In genomic region chr1:51519048-51519856, GRCh38 we compare ENCODE assay signal across 8 cellular contexts. TPM values are rescaled to one million over a fixed set of nuclear protein-coding genes. Genes with fewer than 3 reads are reported as not detected.
DNase-seq lines count a peak whose midpoint lies in the region; ATAC-seq and TF ChIP-seq lines count a peak whose summit lies in the region.

TSS of gene EPS15 (minus strand) at chr1:51519266. CDS start at chr1:51519231, 35 bp downstream.

- no peaks in the 10 kb centered on the region for H3K27me3 ChIP-seq in BLaER1 treated with 17β-estradiol and CSF1 and Interleukin-3, amounts not matched to agents 10 nM and 100 nM
- no peaks in the 10 kb centered on the region for H3K27me3 ChIP-seq in lung (ENCODE audit: control insufficient read depth, insufficient read depth)

- POLR2A ChIA-PET in activated CD8-positive, alpha-beta memory T cell treated with anti-CD3 and anti-CD28 coated beads for 36 hours (lab: Charles Lee): interaction anchor here (0.6 to 2.1 kb wide), 6 partner anchors 10 to 50 kb away, joined by 3 to 10 read pairs (median 4); no protein-coding TSS in a partner anchor

- no peaks in the 10 kb centered on the region for H3K36me3 ChIP-seq in BLaER1 treated with 17β-estradiol and CSF1 and Interleukin-3, amounts not matched to agents 10 nM and 100 nM
- no peaks in the 10 kb centered on the region for H3K36me3 ChIP-seq in lung (ENCODE audit: control insufficient read depth in 2 of 2, insufficient read depth in 2 of 2, low read length in 2 of 2)

- peaks cover 10 to 43% (median 32%) of the 10 kb centered on the region in 11 experiments for H4K20me1 ChIP-seq in BLaER1 treated with 17β-estradiol and CSF1 and Interleukin-3, amounts not matched to agents 10 nM and 100 nM

- H3K9me3 ChIP-seq in BLaER1 treated with 17β-estradiol and CSF1 and Interleukin-3, amounts not matched to agents 10 nM and 100 nM (replicated peaks in 1 of 11): no peaks in the 10 kb centered on the region
- H3K9me3 ChIP-seq in lung (ENCODE audit: control insufficient read depth in 2 of 2, insufficient read depth in 1 of 2, low read length in 1 of 2): no peaks in the 10 kb centered on the region

- CTCF ChIA-PET in activated CD8-positive, alpha-beta memory T cell treated with anti-CD3 and anti-CD28 coated beads for 36 hours (lab: Charles Lee): interaction anchor here (0.6 to 2.2 kb wide), 3 partner anchors 15 to 36 kb away, joined by 3 to 8 read pairs (median 3); no protein-coding TSS in a partner anchor

- H3K4me3 ChIP-seq in BLaER1 treated with 17β-estradiol and CSF1 and Interleukin-3, amounts not matched to agents 10 nM and 100 nM: peak within 1 kb of the TSS; percentile 92 to 100 (median 98)
- H3K4me3 ChIP-seq in lung: peak within 1 kb of the TSS; percentile 95

- peaks cover 30 to 45% (median 38%) of the 10 kb centered on the region in 10 experiments for H3K4me1 ChIP-seq in BLaER1 treated with 17β-estradiol and CSF1 and Interleukin-3, amounts not matched to agents 10 nM and 100 nM
- peaks cover 1 to 6% of the 10 kb centered on the region in 2 donors for H3K4me1 ChIP-seq in lung (ENCODE audit: control insufficient read depth in 2 of 2, insufficient read depth in 2 of 2, low read length in 2 of 2)

- WGBS in lung, 2 donors: 1 to 2% methylated on average over 35 to 55 of the region's 56 CpGs

- no peak for TF ChIP-seq CTCF in lung (IDR thresholded peaks at IDR 0.05; ENCODE audit: control extremely low read depth, extremely low read depth)

- DNase-seq in GM19240 (ENCODE audit: insufficient read length, low spot score) (peak; percentile 74), NK-92 (lab: John Stamatoyannopoulos, UW; ENCODE audit: unreplicated experiment) (peak; percentile 52), lung (ENCODE audit: low spot score) (peak; percentile 91)
- peak; percentile 68 for DNase-seq in effector CD8-positive, alpha-beta T cell (lab: John Stamatoyannopoulos, UW)
- peak; percentile 63 to 92 (median 86) for DNase-seq in stimulated activated CD4-positive, alpha-beta T cell treated with anti-CD3 and anti-CD28 coated beads, TNF-alpha, amount 100 ng/mL, for 24 hours (ENCODE audit: low read depth in 3 of 3)

- H3K9ac ChIP-seq in BLaER1 treated with 17β-estradiol and CSF1 and Interleukin-3, amounts not matched to agents 10 nM and 100 nM: peak within 1 kb of the TSS; percentile 93 to 98 (median 97)

- H3K4me2 ChIP-seq in BLaER1 treated with 17β-estradiol and CSF1 and Interleukin-3, amounts not matched to agents 10 nM and 100 nM: peak within 1 kb of the TSS; percentile 87 to 98 (median 92)

- H3K27ac ChIP-seq in BLaER1 treated with 17β-estradiol and CSF1 and Interleukin-3, amounts not matched to agents 10 nM and 100 nM: peak within 1 kb of the TSS; percentile 91 to 97 (median 95)
- H3K27ac ChIP-seq in lung (ENCODE audit: low read depth in 1 of 2, low read length in 1 of 2): peak within 1 kb of the TSS; percentile 97 to 98

- ATAC-seq in HG03457 (IDR thresholded peaks at IDR 0.05; ENCODE audit: unreplicated experiment) (peak; percentile 45), lung (ENCODE audit: insufficient read depth, low FRiP score) (peak; percentile 75)

RNA-seq across cellular contexts. Expression of gene EPS15, which starts in this region (rescaled TPM):
- 10 to 100 TPM; 93.5 to 95.5 TPM for total RNA-seq in activated CD8-positive, alpha-beta memory T cell treated with anti-CD3 and anti-CD28 coated beads for 36 hours
- 10 to 100 TPM; 71.1 to 87.2 TPM for total RNA-seq in lung
- 10 to 100 TPM; 19.2 to 19.8 TPM for polyA plus RNA-seq in lung

Comparison
In these comparisons a context has a peak if more than half of its experiments do, and no peak if none do; other contexts are left out.
1. Peak in every context shown above with its lines: DNase-seq, ATAC-seq, H3K4me3 ChIP-seq and H3K27ac ChIP-seq.